ENCODE assay signal across 23 cellular contexts in the genomic region with DNA sequence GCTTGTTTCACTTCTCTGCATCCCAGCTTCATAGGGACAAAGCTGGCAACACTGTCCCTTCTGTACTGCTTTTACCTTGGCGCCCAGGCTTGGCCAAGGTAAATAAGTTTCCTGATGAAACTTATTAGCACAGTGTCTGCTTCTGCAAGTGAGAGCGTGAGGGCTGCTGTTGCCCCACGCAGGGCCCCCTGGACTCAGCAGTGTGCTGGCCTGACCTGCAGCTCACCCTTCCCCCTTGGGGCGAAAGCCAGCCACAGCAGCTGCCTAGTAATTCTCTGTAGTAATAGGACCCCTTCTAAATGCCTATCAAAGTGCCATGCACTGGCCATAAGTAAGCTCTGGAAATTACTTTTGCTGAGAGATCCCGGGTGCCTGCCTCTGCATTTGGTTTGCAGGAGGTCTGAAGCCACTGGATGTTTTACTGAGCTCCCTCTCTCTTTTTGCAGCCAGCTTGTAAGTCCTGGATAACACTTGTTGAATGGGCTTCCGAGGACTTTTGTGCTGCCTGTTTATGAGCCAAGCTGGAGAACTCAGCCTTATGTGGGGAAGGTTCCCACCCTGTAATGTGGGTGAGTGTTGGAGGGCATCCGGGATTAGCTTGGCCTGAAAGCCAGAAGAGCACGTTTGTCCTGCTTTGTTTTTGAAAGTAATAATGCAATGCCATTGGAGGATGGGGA.
DNase-seq lines count a peak whose midpoint lies in the region; ATAC-seq, FAIRE-seq and TF ChIP-seq lines count a peak whose summit lies in the region.
"Had no signal": no experiment of that assay in that cellular context is flagged by ENCODE, and none has a peak within 500 bp of the region (broad histone marks: within the 10 kb centered on the region; RNA-seq: fewer than 3 reads in every experiment).

No MANE protein-coding gene starts in this region.

- H3K4me3 ChIP-seq in right atrium auricular region (no peak overlapping the region), ectodermal cell (ENCODE audit: insufficient read depth, low read depth, low read length) (no peak overlapping the region)
- H3K4me3 ChIP-seq: heart right ventricle, spleen, upper lobe of right lung had no signal

- ATAC-seq in Right ventricle myocardium inferior = no peak
- ATAC-seq: activated naive CD8-positive, alpha-beta T cell treated with anti-CD3 and anti-CD28 coated beads, Interleukin-2, amount 50 U/mL, for 24 hours; naive thymus-derived CD4-positive, alpha-beta T cell; PC-3; upper lobe of right lung had no signal

- intact Hi-C loops in Right ventricle myocardium inferior (cut with DNase I) = no loop called here

- peak; percentile 59 for FAIRE-seq in urothelium cell line (lab: Jason Lieb, UNC)
- FAIRE-seq: bronchial epithelial cell, keratinocyte had no signal

- no peaks in the 10 kb centered on the region for H3K36me3 ChIP-seq in right atrium auricular region
- no peaks in the 10 kb centered on the region for H3K36me3 ChIP-seq in ectodermal cell (ENCODE audit: control insufficient read depth, insufficient read depth, low read length)
- H3K36me3 ChIP-seq: heart right ventricle, spleen, upper lobe of right lung had no signal

- H3K4me1 ChIP-seq in right atrium auricular region = no peaks in the 10 kb centered on the region
- peaks cover 14% of the 10 kb centered on the region for H3K4me1 ChIP-seq in ectodermal cell (ENCODE audit: control insufficient read depth, insufficient read depth, low read length)
- H3K4me1 ChIP-seq: spleen, upper lobe of right lung had no signal

- H3K9me3 ChIP-seq in right atrium auricular region (no peaks in the 10 kb centered on the region), ectodermal cell (ENCODE audit: control insufficient read depth, low read length) (no peaks in the 10 kb centered on the region)
- H3K9me3 ChIP-seq: heart right ventricle, spleen, upper lobe of right lung had no signal

- no peak for TF ChIP-seq CTCF in right atrium auricular region (IDR thresholded peaks at IDR 0.05)

- H3K27ac ChIP-seq in right atrium auricular region (no peak overlapping the region), ectodermal cell (ENCODE audit: insufficient read depth, low read depth, low read length, poor library complexity, severe bottlenecking) (peak overlapping the region; percentile 19)
- H3K27ac ChIP-seq: heart right ventricle, spleen, upper lobe of right lung had no signal

- DNase-seq in Right ventricle myocardium inferior (ENCODE audit: missing footprints) = peak; percentile 49
- DNase-seq in right atrium auricular region (ENCODE audit: low spot score) = no peak
- peak; percentile 39 for DNase-seq in myocyte (ENCODE audit: low read depth)
- DNase-seq in urothelium cell line (ENCODE audit: low spot score) = no peak
- no peak for DNase-seq in stimulated activated naive CD4-positive, alpha-beta T cell (lab: John Stamatoyannopoulos, UW)
- no peak for DNase-seq in T1000 (lab: John Stamatoyannopoulos, UW)
- no peak for DNase-seq in NCI-H82 (lab: John Stamatoyannopoulos, UW)
- DNase-seq: activated CD4-positive, alpha-beta T cell treated with anti-CD3 and anti-CD28 coated beads, Interleukin-2, amount 50 U/mL, for 48 hours; activated effector memory CD4-positive, alpha-beta T cell treated with Interleukin-2 at 50 U/mL for 16 hours; activated naive CD8-positive, alpha-beta T cell treated with anti-CD3 and anti-CD28 coated beads, Interleukin-2, amount 50 U/mL, for 24 hours; mammary epithelial cell; naive thymus-derived CD4-positive, alpha-beta T cell; NCI-H1417 treated with DMSO at 0.1 percent for 48 hours; NCI-H69; PC-3; SIG-M5; spleen; stimulated activated CD4-positive, alpha-beta T cell treated with anti-CD3 and anti-CD28 coated beads, Interleukin-4, amount 100 ng/mL, for 4 hours; upper lobe of right lung had no signal

- 72 to 74% methylated on average over 8 of the region's 8 CpGs for WGBS in ectodermal cell, 2 experiments

- H3K27me3 ChIP-seq in right atrium auricular region = no peaks in the 10 kb centered on the region
- no peaks in the 10 kb centered on the region for H3K27me3 ChIP-seq in ectodermal cell (ENCODE audit: control insufficient read depth, insufficient read depth, low read length, poor library complexity, severe bottlenecking)
- H3K27me3 ChIP-seq: heart right ventricle, spleen, upper lobe of right lung had no signal

Comparison
In these comparisons a context has a peak if more than half of its experiments do, and no peak if none do; other contexts are left out.
1. DNase-seq: peak in Right ventricle myocardium inferior (single experiment) and myocyte (single experiment); none in right atrium auricular region (single experiment), urothelium cell line (single experiment), stimulated activated naive CD4-positive, alpha-beta T cell (0 of 6), T1000 (single experiment) and NCI-H82 (single experiment).